Comparison of ENCODE assay signal across 1 cellular context in the genomic region with DNA sequence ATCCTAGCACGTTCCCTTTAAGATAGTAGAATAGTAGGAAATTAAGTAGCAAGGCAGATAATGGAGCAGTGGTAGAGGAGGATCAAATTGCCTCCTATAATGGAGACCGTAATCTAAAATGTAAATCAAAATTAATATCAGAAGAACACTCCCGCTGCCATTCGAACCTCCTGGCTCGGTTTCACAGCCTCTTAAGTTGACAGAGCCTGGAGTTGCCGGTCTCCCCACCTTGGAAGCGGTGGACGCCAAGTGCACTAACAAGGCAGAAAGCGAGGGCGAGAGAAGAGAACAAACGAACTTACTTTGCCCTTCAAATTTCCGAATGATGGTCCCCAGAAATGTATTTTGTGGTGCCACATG.
TF ChIP-seq lines count a peak whose summit lies in the region.

No MANE protein-coding gene starts in this region.

TF ChIP-seq in WTC11, 78 proteins besides CTCF, POLR2A, EP300 and RAD21 (continued from another document):
- TF ChIP-seq, protein P1, sequence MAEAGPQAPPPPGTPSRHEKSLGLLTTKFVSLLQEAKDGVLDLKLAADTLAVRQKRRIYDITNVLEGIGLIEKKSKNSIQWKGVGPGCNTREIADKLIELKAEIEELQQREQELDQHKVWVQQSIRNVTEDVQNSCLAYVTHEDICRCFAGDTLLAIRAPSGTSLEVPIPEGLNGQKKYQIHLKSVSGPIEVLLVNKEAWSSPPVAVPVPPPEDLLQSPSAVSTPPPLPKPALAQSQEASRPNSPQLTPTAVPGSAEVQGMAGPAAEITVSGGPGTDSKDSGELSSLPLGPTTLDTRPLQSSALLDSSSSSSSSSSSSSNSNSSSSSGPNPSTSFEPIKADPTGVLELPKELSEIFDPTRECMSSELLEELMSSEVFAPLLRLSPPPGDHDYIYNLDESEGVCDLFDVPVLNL (CRISPR knock-in tag; IDR thresholded peaks at IDR 0.05; ENCODE audit: borderline replicate concordance, low read depth): no peak
- TF ChIP-seq JAZF1 (CRISPR knock-in tag; IDR thresholded peaks at IDR 0.05) (no peak), TP53 (CRISPR knock-in tag; IDR thresholded peaks at IDR 0.05) (no peak)
- TF ChIP-seq, protein P2, sequence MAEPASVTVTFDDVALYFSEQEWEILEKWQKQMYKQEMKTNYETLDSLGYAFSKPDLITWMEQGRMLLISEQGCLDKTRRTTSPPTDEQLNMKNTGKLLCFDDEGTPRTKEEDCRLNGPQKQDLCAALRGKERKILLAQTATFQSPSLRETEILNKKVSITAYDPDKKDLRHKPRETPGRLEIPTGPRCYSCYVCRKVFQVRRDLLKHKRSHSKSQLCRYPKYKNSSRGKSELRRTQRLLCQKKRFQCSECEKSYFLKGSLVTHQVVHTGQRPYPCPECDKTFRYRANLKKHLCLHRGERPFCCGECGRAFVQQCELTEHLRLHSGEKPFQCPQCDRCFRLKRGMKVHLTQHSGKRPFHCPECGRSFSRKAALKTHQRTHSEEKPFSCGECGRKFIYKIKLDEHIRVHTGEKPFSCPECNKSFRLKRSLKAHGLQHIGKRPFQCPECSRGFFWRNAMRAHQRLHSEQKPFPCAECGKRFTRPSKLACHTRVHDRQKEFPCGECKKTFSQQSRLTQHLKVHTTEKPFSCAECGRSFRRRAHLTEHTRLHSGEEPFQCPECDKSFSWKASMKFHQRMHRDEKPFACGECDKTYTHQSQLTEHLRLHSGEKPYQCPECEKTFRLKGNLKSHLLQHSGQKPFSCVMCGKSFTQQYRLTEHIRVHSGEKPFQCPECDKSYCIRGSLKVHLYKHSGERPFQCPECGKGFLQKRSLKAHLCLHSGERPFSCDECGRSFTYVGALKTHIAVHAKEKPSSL (CRISPR knock-in tag; conservative IDR thresholded peaks at IDR 0.05): no peak
- TF ChIP-seq, protein P3, sequence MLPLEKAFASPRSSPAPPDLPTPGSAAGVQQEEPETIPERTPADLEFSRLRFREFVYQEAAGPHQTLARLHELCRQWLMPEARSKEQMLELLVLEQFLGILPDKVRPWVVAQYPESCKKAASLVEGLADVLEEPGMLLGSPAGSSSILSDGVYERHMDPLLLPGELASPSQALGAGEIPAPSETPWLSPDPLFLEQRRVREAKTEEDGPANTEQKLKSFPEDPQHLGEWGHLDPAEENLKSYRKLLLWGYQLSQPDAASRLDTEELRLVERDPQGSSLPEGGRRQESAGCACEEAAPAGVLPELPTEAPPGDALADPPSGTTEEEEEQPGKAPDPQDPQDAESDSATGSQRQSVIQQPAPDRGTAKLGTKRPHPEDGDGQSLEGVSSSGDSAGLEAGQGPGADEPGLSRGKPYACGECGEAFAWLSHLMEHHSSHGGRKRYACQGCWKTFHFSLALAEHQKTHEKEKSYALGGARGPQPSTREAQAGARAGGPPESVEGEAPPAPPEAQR (CRISPR knock-in tag; IDR thresholded peaks at IDR 0.05): no peak
- TF ChIP-seq, protein P4, sequence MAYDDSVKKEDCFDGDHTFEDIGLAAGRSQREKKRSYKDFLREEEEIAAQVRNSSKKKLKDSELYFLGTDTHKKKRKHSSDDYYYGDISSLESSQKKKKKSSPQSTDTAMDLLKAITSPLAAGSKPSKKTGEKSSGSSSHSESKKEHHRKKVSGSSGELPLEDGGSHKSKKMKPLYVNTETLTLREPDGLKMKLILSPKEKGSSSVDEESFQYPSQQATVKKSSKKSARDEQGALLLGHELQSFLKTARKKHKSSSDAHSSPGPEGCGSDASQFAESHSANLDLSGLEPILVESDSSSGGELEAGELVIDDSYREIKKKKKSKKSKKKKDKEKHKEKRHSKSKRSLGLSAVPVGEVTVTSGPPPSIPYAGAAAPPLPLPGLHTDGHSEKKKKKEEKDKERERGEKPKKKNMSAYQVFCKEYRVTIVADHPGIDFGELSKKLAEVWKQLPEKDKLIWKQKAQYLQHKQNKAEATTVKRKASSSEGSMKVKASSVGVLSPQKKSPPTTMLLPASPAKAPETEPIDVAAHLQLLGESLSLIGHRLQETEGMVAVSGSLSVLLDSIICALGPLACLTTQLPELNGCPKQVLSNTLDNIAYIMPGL (CRISPR knock-in tag; IDR thresholded peaks at IDR 0.05): no peak
